Comparison of ENCODE assay signal across 7 cellular contexts in genomic region chr4:38160487-38161207, GRCh38.
DNase-seq lines count a peak whose midpoint lies in the region; ATAC-seq and TF ChIP-seq lines count a peak whose summit lies in the region.

No MANE protein-coding gene starts in this region.

- H3K4me3 ChIP-seq in HCT116 (replicated peaks in 1 of 2; ENCODE audit: low read depth in 1 of 2, low read length in 2 of 2) (no peak overlapping the region), mesodermal cell (ENCODE audit: extremely low read depth, insufficient read depth, low read length, poor library complexity, severe bottlenecking) (no peak overlapping the region), aorta (ENCODE audit: low read length in 2 of 2) (no peak overlapping the region)

- H3K79me2 ChIP-seq in HCT116 (ENCODE audit: insufficient read depth, low read length) = no peaks in the 10 kb centered on the region

- peaks cover 76% of the 10 kb centered on the region for H3K4me1 Mint-ChIP-seq in dendritic cell treated with granulocyte-macrophage colony-stimulating factor and Interleukin-4, amounts not matched to agents 40 ng/mL and 50 ng/mL, for 4 days (ENCODE audit: low read depth)

- no peak for TF ChIP-seq RAD21 in HCT116 (IDR thresholded peaks at IDR 0.05; ENCODE audit: low read depth)

- WGBS in mesodermal cell (ENCODE audit: insufficient coverage in 2 of 2), 2 experiments = 44 to 76% methylated on average over 1 to 2 of the region's 3 CpGs
- WGBS in aorta, 2 donors = 64 to 68% methylated on average over 3 of the region's 3 CpGs

- H4K20me1 ChIP-seq in HCT116 (ENCODE audit: insufficient read depth) = no peaks in the 10 kb centered on the region

- H3K9me2 ChIP-seq in HCT116 (ENCODE audit: insufficient read depth) = no peaks in the 10 kb centered on the region

- peak overlapping the region; percentile 42 for H3K9ac ChIP-seq in HCT116 (ENCODE audit: low read length)

- H3K4me1 ChIP-seq in HCT116 (ENCODE audit: control insufficient read depth in 1 of 2, insufficient read depth in 2 of 2, low read length in 2 of 2) (peaks cover 36 to 54% of the 10 kb centered on the region in 2 experiments), mesodermal cell (ENCODE audit: control insufficient read depth, insufficient read depth, low read length, poor library complexity, severe bottlenecking) (peaks cover 3% of the 10 kb centered on the region), aorta (ENCODE audit: control insufficient read depth in 1 of 2, insufficient read depth in 2 of 2, low read length in 2 of 2) (no peaks in the 10 kb centered on the region)

- H3K9me3 Mint-ChIP-seq in dendritic cell treated with granulocyte-macrophage colony-stimulating factor and Interleukin-4, amounts not matched to agents 40 ng/mL and 50 ng/mL, for 4 days = no peaks in the 10 kb centered on the region

- no peaks in the 10 kb centered on the region for H3K27me3 Mint-ChIP-seq in dendritic cell treated with granulocyte-macrophage colony-stimulating factor and Interleukin-4, amounts not matched to agents 40 ng/mL and 50 ng/mL, for 4 days

- H3K36me3 Mint-ChIP-seq in dendritic cell treated with granulocyte-macrophage colony-stimulating factor and Interleukin-4, amounts not matched to agents 40 ng/mL and 50 ng/mL, for 4 days (ENCODE audit: low read depth) = no peaks in the 10 kb centered on the region

- H3K9me3 ChIP-seq in HCT116 (ENCODE audit: control insufficient read depth in 1 of 2, insufficient read depth in 1 of 2, low read depth in 1 of 2, low read length in 2 of 2) (peaks cover 0 to 4% of the 10 kb centered on the region in 2 experiments; a peak in 1 of 4 replicates), mesodermal cell (ENCODE audit: control insufficient read depth, low read length) (no peaks in the 10 kb centered on the region), aorta (ENCODE audit: control insufficient read depth, low read length) (peaks cover 3% of the 10 kb centered on the region)

- intact Hi-C loops in HCT116 (cut with micrococcal nuclease) = loop anchor here (5.0 to 10.0 kb wide), 3 partner anchors 186 to 694 kb away; partner anchors contain the start of gene TLR6
- intact Hi-C loops in dendritic cell treated with granulocyte-macrophage colony-stimulating factor and Interleukin-4, amounts not matched to agents 40 ng/mL and 50 ng/mL, for 4 days (cut with micrococcal nuclease) = loop anchor here (2.0 to 5.0 kb wide), 2 partner anchors 14 to 83 kb away; no protein-coding TSS in a partner anchor
- intact Hi-C loops in aorta (cut with DNase I) = no loop called here

- CTCF ChIA-PET in HCT116 (lab: Charles Lee) = interaction anchor here (0.8 to 2.0 kb wide), 4 partner anchors 9 to 700 kb away, joined by 3 to 7 read pairs (median 4); no protein-coding TSS in a partner anchor

- peak overlapping the region; percentile 54 for H3K4me2 ChIP-seq in HCT116 (ENCODE audit: low read length)

- H3K27ac Mint-ChIP-seq in dendritic cell treated with granulocyte-macrophage colony-stimulating factor and Interleukin-4, amounts not matched to agents 40 ng/mL and 50 ng/mL, for 4 days = peak overlapping the region; percentile 90

- H3K36me3 ChIP-seq in HCT116 (ENCODE audit: control insufficient read depth in 1 of 2, insufficient read depth in 2 of 2, low read length in 2 of 2) (no peaks in the 10 kb centered on the region), mesodermal cell (ENCODE audit: control insufficient read depth, insufficient read depth, low read length) (no peaks in the 10 kb centered on the region), aorta (ENCODE audit: control insufficient read depth in 1 of 2, insufficient read depth in 2 of 2, low read length in 1 of 2) (no peaks in the 10 kb centered on the region)

- H3K4me3 Mint-ChIP-seq in dendritic cell treated with granulocyte-macrophage colony-stimulating factor and Interleukin-4, amounts not matched to agents 40 ng/mL and 50 ng/mL, for 4 days = no peak overlapping the region

- no peak for TF ChIP-seq POLR2A in HCT116 (IDR thresholded peaks at IDR 0.05; ENCODE audit: borderline replicate concordance, extremely low read depth, insufficient read depth, insufficient read length)

- BruUV-seq in HCT116 (replicated peaks; lab: Mats Ljungman, UMichigan) = no TSS peak

- ATAC-seq in GM18502 (IDR thresholded peaks at IDR 0.05; ENCODE audit: poor library complexity, unreplicated experiment) = peak; percentile 96
- peak; percentile 70 for ATAC-seq in HCT116
- ATAC-seq in aorta (ENCODE audit: low FRiP score) = peak; percentile 72

- DNase-seq in HCT116 (ENCODE audit: low read depth, low spot score) (peak; percentile 88), M059J (ENCODE audit: low read depth) (peak; percentile 95), T1000 (lab: John Stamatoyannopoulos, UW) (peak; percentile 79), aorta (no peak)

- H2AFZ ChIP-seq in HCT116 (ENCODE audit: low read depth, low read length, poor library complexity, severe bottlenecking) = peak overlapping the region; percentile 51

- RAD21 ChIA-PET in HCT116 (lab: Charles Lee; ENCODE audit: low non-redundant PET in 1 of 2, low total read pairs in 2 of 2, uncharacterized antibody in 2 of 2, unreplicated experiment in 2 of 2) = no interaction called here

- H3K27ac ChIP-seq in HCT116 (ENCODE audit: low read depth, low read length) (peak overlapping the region; percentile 43), mesodermal cell (ENCODE audit: low read depth, low read length, severe bottlenecking) (peak overlapping the region; percentile 97), aorta (ENCODE audit: low read depth in 1 of 2, low read length in 2 of 2) (no peak overlapping the region)

- H3K27me3 ChIP-seq in HCT116 (ENCODE audit: insufficient read depth, low read length) (no peaks in the 10 kb centered on the region), aorta (ENCODE audit: control insufficient read depth in 1 of 2, insufficient read depth in 2 of 2, low read length in 1 of 2) (no peaks in the 10 kb centered on the region)

- TF ChIP-seq CTCF in HCT116 (IDR thresholded peaks at IDR 0.05 in 2 of 3, conservative IDR thresholded peaks at IDR 0.05 in 1 of 3; ENCODE audit: borderline replicate concordance in 1 of 3, insufficient read depth in 1 of 3, low read depth in 2 of 3, low read length in 2 of 3) = no peak

- POLR2A ChIA-PET in HCT116 (lab: Charles Lee) = interaction anchor here (0.7 to 2.0 kb wide), 5 partner anchors 9 to 568 kb away, joined by 3 to 6 read pairs (median 3); no protein-coding TSS in a partner anchor

TF ChIP-seq in HCT116, 20 proteins besides CTCF, POLR2A, EP300 and RAD21 (continues in another document):
- TF ChIP-seq ELF1 (IDR thresholded peaks at IDR 0.05; ENCODE audit: borderline replicate concordance, low read depth) = no peak
- TF ChIP-seq POLR2AphosphoS5 (IDR thresholded peaks at IDR 0.05; ENCODE audit: low read depth, low read length) = peak; percentile 23; the same call in 1 of the 2 replicates
- peak; percentile 90 for TF ChIP-seq SP1 (IDR thresholded peaks at IDR 0.05; ENCODE audit: low read depth)
- peak; percentile 96 for TF ChIP-seq CEBPB (IDR thresholded peaks at IDR 0.05; ENCODE audit: low read depth)
- TF ChIP-seq SIN3A (IDR thresholded peaks at IDR 0.05; ENCODE audit: low read depth) = no peak; the same call in 1 of the 2 replicates
- no peak for TF ChIP-seq ZNF274 (IDR thresholded peaks at IDR 0.05; ENCODE audit: low read depth, low read length)
- TF ChIP-seq CBX3 (IDR thresholded peaks at IDR 0.05; ENCODE audit: low read depth) = no peak
- TF ChIP-seq EZH2 (IDR thresholded peaks at IDR 0.05) = no peak
- no peak for TF ChIP-seq YY1 (IDR thresholded peaks at IDR 0.05; ENCODE audit: extremely low read depth, insufficient replicate concordance, low read depth, low read length)
- peak; percentile 87 for TF ChIP-seq TCF7L2 (IDR thresholded peaks at IDR 0.05; ENCODE audit: borderline replicate concordance, extremely low read depth, insufficient read depth, insufficient read length)
- peak; percentile 79 for TF ChIP-seq MAX (IDR thresholded peaks at IDR 0.05)
- TF ChIP-seq EGR1 (IDR thresholded peaks at IDR 0.05; ENCODE audit: low read depth) = no peak
- peak; percentile 69 for TF ChIP-seq FOSL1 (IDR thresholded peaks at IDR 0.05; ENCODE audit: low read depth)
- no peak for TF ChIP-seq EZH2phosphoT487 (IDR thresholded peaks at IDR 0.05; ENCODE audit: borderline replicate concordance)
- peak; percentile 81 for TF ChIP-seq JUND (IDR thresholded peaks at IDR 0.05)
- no peak for TF ChIP-seq REST (IDR thresholded peaks at IDR 0.05; ENCODE audit: low read depth)

Comparison
In these comparisons a context has a peak if more than half of its experiments do, and no peak if none do; other contexts are left out.
1. DNase-seq: peak in HCT116 (single experiment), M059J (single experiment) and T1000 (single experiment); none in aorta (0 of 2).
2. H3K27ac ChIP-seq: peak in HCT116 (single experiment) and mesodermal cell (single experiment); none in aorta (0 of 2).
3. intact Hi-C loops: an anchor here in HCT116 (5.0 to 10.0 kb wide) and dendritic cell treated with granulocyte-macrophage colony-stimulating factor and Interleukin-4, amounts not matched to agents 40 ng/mL and 50 ng/mL, for 4 days (2.0 to 5.0 kb wide); none called in aorta.
4. Peak in every context shown above with its lines, with median percentiles within 50 percentile points of each other: ATAC-seq.